Comparison of ENCODE assay signal across 11 cellular contexts in the genomic region with DNA sequence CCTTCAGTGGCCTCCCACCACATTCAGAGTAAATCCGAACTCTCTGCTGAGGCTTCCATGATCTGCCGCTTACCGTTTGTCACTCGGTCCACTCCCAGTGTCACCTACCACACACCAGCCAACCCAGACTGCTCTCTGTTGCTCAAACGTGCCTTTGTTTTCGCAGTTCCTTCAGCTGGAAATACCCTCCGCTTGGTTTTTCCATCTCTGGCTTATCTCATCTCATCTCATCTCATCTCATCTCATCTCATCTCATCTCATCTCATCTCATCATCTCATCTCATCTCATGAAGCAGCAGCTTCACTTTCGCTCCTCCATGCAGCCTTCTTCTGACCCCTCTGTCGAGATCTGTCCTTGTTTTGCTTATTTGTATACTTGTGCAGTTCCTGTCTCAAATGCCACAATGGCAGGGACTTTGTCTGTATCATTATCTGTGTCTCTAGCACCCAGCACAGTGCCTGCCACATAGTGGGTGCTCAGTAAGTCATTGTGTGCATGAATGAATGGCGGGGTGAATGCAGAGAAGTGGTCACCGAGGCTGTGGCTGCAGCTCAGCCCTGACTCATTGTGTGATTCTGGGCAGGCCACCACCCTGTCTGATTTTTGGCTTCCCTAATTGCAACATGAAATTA. TPM values are rescaled to one million over a fixed set of nuclear protein-coding genes. Genes with fewer than 3 reads are reported as not detected.
DNase-seq lines count a peak whose midpoint lies in the region; ATAC-seq and TF ChIP-seq lines count a peak whose summit lies in the region.
"Had no signal": no experiment of that assay in that cellular context is flagged by ENCODE, and none has a peak within 500 bp of the region (broad histone marks: within the 10 kb centered on the region; RNA-seq: fewer than 3 reads in every experiment).

No MANE protein-coding gene starts in this region.

- peak overlapping the region; percentile 71 for H3K4me3 Mint-ChIP-seq in T-helper 2 cell treated with Interferon-gamma antibody and Interleukin-4, amounts not matched to agents 5 μg/mL and 100 μg/mL, for 36 hours

- H3K4me3 ChIP-seq in duodenal mucosa (ENCODE audit: low read depth in 1 of 2, low read length in 2 of 2) = no peak overlapping the region
- H3K4me3 ChIP-seq in transverse colon = no peak overlapping the region

- H3K4me1 ChIP-seq in duodenal mucosa (ENCODE audit: control insufficient read depth in 1 of 2, insufficient read depth in 2 of 2, low read length in 2 of 2) (peaks cover 28 to 30% of the 10 kb centered on the region in 2 donors), transverse colon (peaks cover 0 to 9% (median 0%) of the 10 kb centered on the region in 4 donors)

- no peak for TF ChIP-seq CTCF in transverse colon (IDR thresholded peaks at IDR 0.05)

- no peaks in the 10 kb centered on the region for H3K36me3 ChIP-seq in duodenal mucosa (ENCODE audit: control insufficient read depth in 1 of 2, insufficient read depth in 2 of 2, low read length in 2 of 2)
- H3K36me3 ChIP-seq in transverse colon = no peaks in the 10 kb centered on the region

- H3K27ac ChIP-seq in duodenal mucosa (ENCODE audit: low read depth, low read length) (peak overlapping the region; percentile 5), transverse colon (peak overlapping the region; percentile 10 to 61 (median 23))

- H3K27me3 ChIP-seq in duodenal mucosa (ENCODE audit: control insufficient read depth in 1 of 2, insufficient read depth in 2 of 2, low read length in 2 of 2) (no peaks in the 10 kb centered on the region), transverse colon (no peaks in the 10 kb centered on the region)

- in situ Hi-C loops in transverse colon (cut with MboI; ENCODE audit: low pct_ligation_motif_present in 1 of 4, low pct_unique_long_range_greater_than_20kb in 1 of 4, low sequenced_read_pairs in 3 of 4) = no loop called here

- no peaks in the 10 kb centered on the region for H3K9me3 Mint-ChIP-seq in T-helper 2 cell treated with Interferon-gamma antibody and Interleukin-4, amounts not matched to agents 5 μg/mL and 100 μg/mL, for 36 hours

- H3K9ac ChIP-seq in duodenal mucosa (ENCODE audit: low read depth in 1 of 2, low read length in 2 of 2) = no peak overlapping the region

- intact Hi-C loops in transverse colon (cut with DNase I; ENCODE audit: low total_unique reads) = no loop called here

- no peak for TF ChIP-seq POLR2A in transverse colon (IDR thresholded peaks at IDR 0.05)

- DNase-seq in activated naive CD4-positive, alpha-beta T cell treated with Interleukin-2 at 50 U/mL for 16 hours = peak; percentile 61
- DNase-seq in activated naive CD4-positive, alpha-beta T cell (lab: John Stamatoyannopoulos, UW) = no peak
- peak; percentile 52 for DNase-seq in T-helper 2 cell treated with Interferon-gamma antibody and Interleukin-4, amounts not matched to agents 5 μg/mL and 100 μg/mL, for 36 hours (ENCODE audit: low spot score)
- DNase-seq in transverse colon = no peak
- DNase-seq in mucosa of gallbladder (ENCODE audit: low spot score) = no peak

- ATAC-seq in GM19397 (IDR thresholded peaks at IDR 0.05; ENCODE audit: unreplicated experiment) (no peak), HG02938 (IDR thresholded peaks at IDR 0.05; ENCODE audit: unreplicated experiment) (no peak)

- H3K9me3 ChIP-seq in duodenal mucosa (ENCODE audit: control insufficient read depth in 1 of 2, low read length in 2 of 2) = no peaks in the 10 kb centered on the region
- H3K9me3 ChIP-seq in transverse colon = no peaks in the 10 kb centered on the region

- 62 to 76% methylated on average over 6 to 11 of the region's 11 CpGs for WGBS in transverse colon (ENCODE audit: low coverage in 1 of 2), 2 donors

- peaks cover 8% of the 10 kb centered on the region for H3K36me3 Mint-ChIP-seq in T-helper 2 cell treated with Interferon-gamma antibody and Interleukin-4, amounts not matched to agents 5 μg/mL and 100 μg/mL, for 36 hours (ENCODE audit: low read depth)

- TF ChIP-seq EP300 in transverse colon (IDR thresholded peaks at IDR 0.05; ENCODE audit: low read depth) = no peak

- H3K4me1 Mint-ChIP-seq in T-helper 2 cell treated with Interferon-gamma antibody and Interleukin-4, amounts not matched to agents 5 μg/mL and 100 μg/mL, for 36 hours (ENCODE audit: low read depth) = peaks cover 55% of the 10 kb centered on the region

- peak overlapping the region; percentile 89 for H3K27ac Mint-ChIP-seq in T-helper 2 cell treated with Interferon-gamma antibody and Interleukin-4, amounts not matched to agents 5 μg/mL and 100 μg/mL, for 36 hours

- H3K27me3 Mint-ChIP-seq in T-helper 2 cell treated with Interferon-gamma antibody and Interleukin-4, amounts not matched to agents 5 μg/mL and 100 μg/mL, for 36 hours (ENCODE audit: low read depth) = no peaks in the 10 kb centered on the region

RNA-seq across cellular contexts. Expression of gene SNX20, which starts 3.8 kb away (rescaled TPM):
- total RNA-seq in transverse colon (1 to 10 TPM in 3 of 4 donors, under 1 TPM in 1; 0.20 to 4.3 (median 2.6) TPM), mucosa of gallbladder (4.2 TPM)
- total RNA-seq: cerebellum, kidney epithelial cell, M059J had no signal

RNA-seq across cellular contexts. Expression of gene NOD2, which starts 8.5 kb away (rescaled TPM):
- total RNA-seq in transverse colon = 1 to 10 TPM in 2 of 4 donors, under 1 TPM in 1, not detected in 1; 0.41 to 2.6 (median 2.2) TPM
- total RNA-seq in mucosa of gallbladder = 1.5 TPM

RNA-seq across cellular contexts. Expression of gene CYLD, which starts 56.9 kb away (rescaled TPM):
- total RNA-seq in transverse colon (10 to 100 TPM in 3 of 4 donors, 1 to 10 TPM in 1; 5.2 to 56.5 (median 34.1) TPM), mucosa of gallbladder (38.5 TPM)

Comparison
In these comparisons a context has a peak if more than half of its experiments do, and no peak if none do; other contexts are left out.
1. DNase-seq: peak in activated naive CD4-positive, alpha-beta T cell treated with Interleukin-2 at 50 U/mL for 16 hours (single experiment) and T-helper 2 cell treated with Interferon-gamma antibody and Interleukin-4, amounts not matched to agents 5 μg/mL and 100 μg/mL, for 36 hours (single experiment); none in activated naive CD4-positive, alpha-beta T cell (0 of 4), transverse colon (single experiment) and mucosa of gallbladder (single experiment).